ENCODE assay signal across 1 cellular context in genomic region chr20:370977-371754, GRCh38.
A peak's percentile ranks its signal among the peaks of the same experiment; 100 is the strongest.
TF ChIP-seq lines count a peak whose summit lies in the region.

No MANE protein-coding gene starts in this region.

TF ChIP-seq in HCT116, 20 proteins besides CTCF, POLR2A, EP300 and RAD21 (continued from another document):
- no peak for TF ChIP-seq ZBTB33 (IDR thresholded peaks at IDR 0.05; ENCODE audit: extremely low read depth, insufficient replicate concordance, low read length)
- TF ChIP-seq EZH2phosphoT487 (IDR thresholded peaks at IDR 0.05; ENCODE audit: borderline replicate concordance): no peak
- no peak for TF ChIP-seq JUND (IDR thresholded peaks at IDR 0.05)
- TF ChIP-seq CBX3 (IDR thresholded peaks at IDR 0.05; ENCODE audit: low read depth): no peak
- TF ChIP-seq POLR2AphosphoS5 (IDR thresholded peaks at IDR 0.05; ENCODE audit: low read depth, low read length): peak; percentile 35; the same call in 1 of the 2 replicates
- 0 out of 2 replicates have a peak, but pooled peaks have one; percentile 29 for TF ChIP-seq ZFX (IDR thresholded peaks at IDR 0.05)
- TF ChIP-seq SP1 (IDR thresholded peaks at IDR 0.05; ENCODE audit: low read depth): no peak
- no peak for TF ChIP-seq SRF (IDR thresholded peaks at IDR 0.05; ENCODE audit: low read depth)
- TF ChIP-seq TCF7L2 (IDR thresholded peaks at IDR 0.05; ENCODE audit: borderline replicate concordance, extremely low read depth, insufficient read depth, insufficient read length): no peak
